30 cellular contexts compared by ENCODE assay signal in the genomic region with DNA sequence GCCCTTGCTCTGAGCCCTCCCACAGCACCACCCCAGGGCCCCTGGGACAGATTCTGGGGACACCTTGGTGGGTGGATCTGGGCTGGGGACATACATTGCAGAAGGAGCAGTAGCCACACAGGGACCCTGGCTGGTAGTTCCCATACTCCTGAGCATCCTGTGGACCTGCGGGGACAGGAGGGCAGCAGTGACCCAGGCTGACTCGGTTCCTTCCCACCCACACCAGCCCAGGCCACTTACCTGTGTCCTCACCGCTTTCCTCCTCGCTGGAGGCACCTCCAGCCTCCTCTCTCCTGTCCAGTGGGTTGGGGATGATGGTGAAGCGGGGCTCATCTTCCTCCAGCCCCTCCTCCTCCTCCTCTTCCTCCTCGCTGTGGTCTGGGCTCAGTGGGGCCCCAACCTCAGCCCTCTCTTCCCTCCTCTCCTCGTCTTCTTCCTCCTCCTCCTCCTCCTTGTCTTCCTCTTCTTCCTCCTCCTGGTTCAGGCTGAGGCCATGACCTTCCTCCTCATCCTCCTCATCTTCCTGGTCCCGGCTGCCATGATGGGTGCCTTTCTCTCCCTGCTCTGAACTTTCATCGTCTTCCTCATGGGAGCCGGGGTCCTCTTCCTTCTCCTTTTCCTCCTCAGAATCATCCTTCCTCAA. TPM values are rescaled to one million over a fixed set of nuclear protein-coding genes. Genes with fewer than 3 reads are reported as not detected.
DNase-seq lines count a peak whose midpoint lies in the region; FAIRE-seq and TF ChIP-seq lines count a peak whose summit lies in the region.
"Had no signal": no experiment of that assay in that cellular context is flagged by ENCODE, and none has a peak within 500 bp of the region (broad histone marks: within the 10 kb centered on the region; RNA-seq: fewer than 3 reads in every experiment).

No MANE protein-coding gene starts in this region.

- H3K36me3 ChIP-seq in left ventricle myocardium inferior (no peaks in the 10 kb centered on the region), skeletal muscle tissue (ENCODE audit: control insufficient read depth in 3 of 3, insufficient read depth in 3 of 3, low read length in 3 of 3) (peaks cover 0 to 9% (median 0%) of the 10 kb centered on the region in 3 donors), mammary epithelial cell (ENCODE audit: insufficient read depth, low read length) (no peaks in the 10 kb centered on the region)
- H3K36me3 ChIP-seq: BE2C, esophagus squamous epithelium, neutrophil, sigmoid colon, tibial nerve, WERI-Rb-1 had no signal

- FAIRE-seq in HTR-8/SVneo (lab: Jason Lieb, UNC), result no peak
- FAIRE-seq: astrocyte had no signal

- peaks cover 19% of the 10 kb centered on the region for H3K9me3 Mint-ChIP-seq in glutamatergic neuron (ENCODE audit: unreplicated experiment)
- H3K9me3 Mint-ChIP-seq: activated T-helper 17 cell treated with anti-CD3 and anti-CD28 coated beads, Interleukin-2, amount 50 U/mL, for 72 hours had no signal

- no TSS peak for BruUV-seq in mammary epithelial cell (replicated peaks; lab: Mats Ljungman, UMichigan)

- peak overlapping the region; percentile 4 for H3K4me3 Mint-ChIP-seq in glutamatergic neuron (ENCODE audit: unreplicated experiment)
- H3K4me3 Mint-ChIP-seq: activated CD8-positive, alpha-beta T cell treated with anti-CD3 and anti-CD28 coated beads, Interleukin-2, amount 10 ng/mL, durations not matched to agents 7 days and 5 days; activated T-helper 17 cell treated with anti-CD3 and anti-CD28 coated beads, Interleukin-2, amount 50 U/mL, for 72 hours had no signal

- H3K27me3 Mint-ChIP-seq in glutamatergic neuron (ENCODE audit: unreplicated experiment), result peaks cover 20% of the 10 kb centered on the region

- H3K36me3 Mint-ChIP-seq in glutamatergic neuron (ENCODE audit: unreplicated experiment), result peaks cover 11% of the 10 kb centered on the region

- no peak overlapping the region for H3K4me2 ChIP-seq in mammary epithelial cell (ENCODE audit: insufficient read depth, low read depth, low read length)
- H3K4me2 ChIP-seq: hepatocyte had no signal

- H3K4me3 ChIP-seq in left ventricle myocardium inferior (peak overlapping the region; percentile 80), skeletal muscle tissue (ENCODE audit: low read length in 3 of 3) (peak overlapping the region; percentile 84 to 97 (median 88)), mammary epithelial cell (replicated peaks in 1 of 3; ENCODE audit: insufficient read depth in 1 of 3, low read depth in 2 of 3, low read length in 3 of 3) (no peak overlapping the region)
- H3K4me3 ChIP-seq: esophagus squamous epithelium, hepatocyte, sigmoid colon, tibial nerve had no signal

- DNase-seq in left ventricle myocardium inferior (no peak), cardiac septum (ENCODE audit: low spot score) (no peak), MV-4-11 (lab: John Stamatoyannopoulos, UW) (peak; percentile 20), glutamatergic neuron (no peak), mammary epithelial cell (no peak), HTR-8/SVneo (ENCODE audit: insufficient read length, low spot score) (no peak), GM20000 (ENCODE audit: low spot score) (no peak)
- DNase-seq: ACHN; activated CD4-positive, alpha-beta T cell treated with anti-CD3 and anti-CD28 coated beads for 4 hours; activated CD8-positive, alpha-beta T cell treated with anti-CD3 and anti-CD28 coated beads, Interleukin-2, amount 10 ng/mL, durations not matched to agents 7 days and 5 days; BE2C; esophagus squamous epithelium; foreskin keratinocyte; HCEC 1CT; IMR-90; NCI-H146; NCI-H2107; sigmoid colon; stimulated activated CD4-positive, alpha-beta T cell treated with anti-CD3 and anti-CD28 coated beads, Interleukin-15, amount 100 ng/mL, for 24 hours; stimulated activated CD4-positive, alpha-beta T cell treated with anti-CD3 and anti-CD28 coated beads, Interleukin-4, amount 100 ng/mL, for 4 hours; WERI-Rb-1 had no signal

- peaks cover 15% of the 10 kb centered on the region for H3K4me1 Mint-ChIP-seq in glutamatergic neuron (ENCODE audit: low read depth, unreplicated experiment)

- H3K9me3 ChIP-seq in left ventricle myocardium inferior (replicated peaks), result no peaks in the 10 kb centered on the region
- no peaks in the 10 kb centered on the region for H3K9me3 ChIP-seq in skeletal muscle tissue (ENCODE audit: control insufficient read depth in 3 of 3, low read length in 3 of 3)
- H3K9me3 ChIP-seq in mammary epithelial cell (replicated peaks; ENCODE audit: insufficient read depth, low read length), result no peaks in the 10 kb centered on the region
- H3K9me3 ChIP-seq: BE2C, esophagus squamous epithelium, sigmoid colon, tibial nerve had no signal

- TF ChIP-seq CTCF in left ventricle myocardium inferior (IDR thresholded peaks at IDR 0.05; ENCODE audit: borderline replicate concordance) (no peak), glutamatergic neuron (IDR thresholded peaks at IDR 0.05; ENCODE audit: partially characterized antibody, unreplicated experiment) (no peak), mammary epithelial cell (conservative IDR thresholded peaks at IDR 0.05 in 1 of 2, IDR thresholded peaks at IDR 0.05 in 1 of 2; ENCODE audit: extremely low read depth in 1 of 2, insufficient read depth in 1 of 2, low read depth in 1 of 2, low read length in 2 of 2) (no peak), GM20000 (IDR thresholded peaks at IDR 0.05; ENCODE audit: extremely low read depth, missing control alignments) (no peak)

- dilution Hi-C loops in mammary epithelial cell (cut with HindIII; ENCODE audit: low sequenced_read_pairs), result no loop called here

- no peak overlapping the region for H2AFZ ChIP-seq in mammary epithelial cell (ENCODE audit: low read depth, low read length)
- H2AFZ ChIP-seq: hepatocyte had no signal

- H3K27me3 ChIP-seq in left ventricle myocardium inferior (ENCODE audit: low read depth), result no peaks in the 10 kb centered on the region
- H3K27me3 ChIP-seq in skeletal muscle tissue (ENCODE audit: control insufficient read depth in 3 of 3, insufficient read depth in 3 of 3, low read length in 3 of 3), result no peaks in the 10 kb centered on the region
- no peaks in the 10 kb centered on the region for H3K27me3 ChIP-seq in mammary epithelial cell (ENCODE audit: insufficient read depth, low read length)
- H3K27me3 ChIP-seq: BE2C, foreskin keratinocyte, hepatocyte had no signal

- peak overlapping the region; percentile 95 to 100 (median 98) for H3K9ac ChIP-seq in skeletal muscle tissue (ENCODE audit: low read depth in 1 of 3, low read length in 3 of 3)
- H3K9ac ChIP-seq in mammary epithelial cell (ENCODE audit: insufficient read depth, low read length), result no peak overlapping the region

- H3K79me2 ChIP-seq in mammary epithelial cell (ENCODE audit: insufficient read depth, low read length), result peaks cover 6% of the 10 kb centered on the region

- 98% methylated on average over 6 of the region's 10 CpGs for WGBS in mammary epithelial cell (ENCODE audit: low coverage, missing lambda C conversion rate)

- CTCF ChIA-PET in mammary epithelial cell (lab: Charles Lee; ENCODE audit: low non-redundant PET), result no interaction called here

- intact Hi-C loops in left ventricle myocardium inferior (cut with micrococcal nuclease) (no loop called here), cardiac septum (cut with DNase I) (no loop called here), mammary epithelial cell (cut with micrococcal nuclease) (no loop called here)

- H3K27ac ChIP-seq in left ventricle myocardium inferior (replicated peaks), result peak overlapping the region; percentile 95
- peak overlapping the region; percentile 99 for H3K27ac ChIP-seq in skeletal muscle tissue (ENCODE audit: low read depth, low read length)
- H3K27ac ChIP-seq in mammary epithelial cell (ENCODE audit: insufficient read depth, low read depth, low read length), result no peak overlapping the region
- H3K27ac ChIP-seq: esophagus squamous epithelium, foreskin keratinocyte, hepatocyte, neutrophil, sigmoid colon, tibial nerve, WERI-Rb-1 had no signal

- H3K27ac Mint-ChIP-seq in glutamatergic neuron (ENCODE audit: unreplicated experiment), result no peak overlapping the region
- H3K27ac Mint-ChIP-seq: activated CD8-positive, alpha-beta T cell treated with anti-CD3 and anti-CD28 coated beads, Interleukin-2, amount 10 ng/mL, durations not matched to agents 7 days and 5 days; activated T-helper 17 cell treated with anti-CD3 and anti-CD28 coated beads, Interleukin-2, amount 50 U/mL, for 72 hours had no signal

- in situ Hi-C loops in mammary epithelial cell (cut with MboI; ENCODE audit: low sequenced_read_pairs in 2 of 2), result loop anchor here (10.0 kb wide), 2 partner anchors 52 to 58 kb away; no protein-coding TSS in a partner anchor

- H4K20me1 ChIP-seq in mammary epithelial cell (ENCODE audit: insufficient read depth, low read length), result no peaks in the 10 kb centered on the region

- H3K4me1 ChIP-seq in left ventricle myocardium inferior (peaks cover 64% of the 10 kb centered on the region), skeletal muscle tissue (ENCODE audit: control insufficient read depth in 3 of 3, insufficient read depth in 3 of 3, low read length in 3 of 3) (peaks cover 31 to 69% (median 55%) of the 10 kb centered on the region in 3 donors), mammary epithelial cell (ENCODE audit: insufficient read depth, low read length) (peaks cover 24% of the 10 kb centered on the region)
- H3K4me1 ChIP-seq: foreskin keratinocyte had no signal

RNA-seq across cellular contexts. Expression of a gene that starts 1.9 kb away (rescaled TPM):
- total RNA-seq in left ventricle myocardium inferior (1,040 TPM), cardiac septum (907 TPM), glutamatergic neuron (ENCODE audit: unreplicated experiment) (26.6 TPM), skeletal muscle tissue (78.3 TPM), mammary epithelial cell (not detected)
- polyA plus RNA-seq in mammary epithelial cell, result not detected
- not detected for polyA minus RNA-seq in mammary epithelial cell
- total RNA-seq: activated CD8-positive, alpha-beta T cell treated with anti-CD3 and anti-CD28 coated beads, Interleukin-2, amount 10 ng/mL, durations not matched to agents 7 days and 5 days; activated naive CD4-positive, alpha-beta T cell treated with anti-CD3 and anti-CD28 coated beads, Interleukin-2, amount 50 U/mL, for 72 hours; activated T-helper 17 cell treated with anti-CD3 and anti-CD28 coated beads, Interleukin-2, amount 50 U/mL, for 72 hours; astrocyte; dermis microvascular lymphatic vessel endothelial cell; foreskin keratinocyte; IMR-90 had no signal
- polyA plus RNA-seq: foreskin keratinocyte had no signal

RNA-seq across cellular contexts. Expression of a gene that starts 4.3 kb away (rescaled TPM):
- total RNA-seq in left ventricle myocardium inferior (31.5 TPM), cardiac septum (44.1 TPM), glutamatergic neuron (ENCODE audit: unreplicated experiment) (54.1 TPM), skeletal muscle tissue (5.2 TPM), mammary epithelial cell (10 to 100 TPM; 32.7 to 61.8 TPM)
- polyA plus RNA-seq in mammary epithelial cell, result 12.6 TPM
- 32.3 TPM for polyA minus RNA-seq in mammary epithelial cell
- total RNA-seq: activated CD8-positive, alpha-beta T cell treated with anti-CD3 and anti-CD28 coated beads, Interleukin-2, amount 10 ng/mL, durations not matched to agents 7 days and 5 days had no signal

RNA-seq across cellular contexts. Expression of a gene that starts 33.9 kb away (rescaled TPM):
- total RNA-seq in left ventricle myocardium inferior (5.7 TPM), cardiac septum (10.1 TPM), glutamatergic neuron (ENCODE audit: unreplicated experiment) (104 TPM), skeletal muscle tissue (3.1 TPM), mammary epithelial cell (1 to 10 TPM; 1.0 to 5.4 TPM)
- 2.4 TPM for polyA plus RNA-seq in mammary epithelial cell
- not detected for polyA minus RNA-seq in mammary epithelial cell

RNA-seq across cellular contexts. Expression of a gene that starts 34.3 kb away (rescaled TPM):
- total RNA-seq in left ventricle myocardium inferior, result 1.6 TPM
- 1.0 TPM for total RNA-seq in cardiac septum
- total RNA-seq in glutamatergic neuron (ENCODE audit: unreplicated experiment), result 3.2 TPM
- not detected for total RNA-seq in skeletal muscle tissue
- total RNA-seq in mammary epithelial cell, result 1 to 10 TPM in 1 of 2 donors, under 1 TPM in 1; 0.67 to 2.0 TPM
- polyA plus RNA-seq in mammary epithelial cell, result 0.84 TPM
- polyA minus RNA-seq in mammary epithelial cell, result not detected
- total RNA-seq: G401, IMR-90 had no signal

RNA-seq across cellular contexts. Expression of a gene that starts 39.1 kb away (rescaled TPM):
- 23.4 TPM for total RNA-seq in left ventricle myocardium inferior
- total RNA-seq in cardiac septum, result 24.7 TPM
- total RNA-seq in glutamatergic neuron (ENCODE audit: unreplicated experiment), result 32.6 TPM
- total RNA-seq in skeletal muscle tissue, result 18.3 TPM
- 1 to 10 TPM; 3.6 to 3.8 TPM for total RNA-seq in mammary epithelial cell
- polyA plus RNA-seq in mammary epithelial cell, result 1.5 TPM
- not detected for polyA minus RNA-seq in mammary epithelial cell

Comparison
In these comparisons a context has a peak if more than half of its experiments do, and no peak if none do; other contexts are left out.
1. H3K4me3 ChIP-seq: peak in left ventricle myocardium inferior (single experiment) and skeletal muscle tissue (3 of 3); none in mammary epithelial cell (0 of 3).
2. RNA of a gene that starts 1.9 kb away (total RNA-seq): 1,040 TPM in left ventricle myocardium inferior (single experiment), 907 TPM in cardiac septum (single experiment), 78.3 TPM in skeletal muscle tissue (single experiment) and 26.6 TPM in glutamatergic neuron (single experiment); not detected in mammary epithelial cell; every median in the first group is over 10 times any median in the second.